ENCODE assay signal across 8 cellular contexts in genomic region chr10:73999703-74000102, GRCh38. TPM values are rescaled to one million over a fixed set of nuclear protein-coding genes. Genes with fewer than 3 reads are reported as not detected.
DNase-seq lines count a peak whose midpoint lies in the region; ATAC-seq and TF ChIP-seq lines count a peak whose summit lies in the region.

No MANE protein-coding gene starts in this region.

- H3K9me3 ChIP-seq in left lung (no peaks in the 10 kb centered on the region), thymus (ENCODE audit: control insufficient read depth) (no peaks in the 10 kb centered on the region)

- H3K4me1 ChIP-seq in left lung, result peaks cover 11 to 56% of the 10 kb centered on the region in 2 donors
- H3K4me1 ChIP-seq in thymus (ENCODE audit: control insufficient read depth, insufficient read depth, low read length), result no peaks in the 10 kb centered on the region

- H3K27ac ChIP-seq in left lung, result peak overlapping the region; percentile 86 to 93
- H3K27ac ChIP-seq in thymus (ENCODE audit: low read depth), result no peak overlapping the region

- H3K36me3 ChIP-seq in left lung (no peaks in the 10 kb centered on the region), thymus (ENCODE audit: control insufficient read depth, insufficient read depth) (no peaks in the 10 kb centered on the region)

- ATAC-seq in left lung, result no peak
- no peak for ATAC-seq in GM21717 (IDR thresholded peaks at IDR 0.05; ENCODE audit: unreplicated experiment)

- H3K27me3 ChIP-seq in left lung, result no peaks in the 10 kb centered on the region
- H3K27me3 ChIP-seq in thymus (ENCODE audit: control insufficient read depth, insufficient read depth), result peaks cover 4% of the 10 kb centered on the region

- no peaks in the 10 kb centered on the region for H3K27me3 Mint-ChIP-seq in T-helper 2 cell treated with Interferon-gamma antibody and Interleukin-4, amounts not matched to agents 5 μg/mL and 100 μg/mL, for 36 hours (ENCODE audit: low read depth)
- H3K27me3 Mint-ChIP-seq in brain, result peaks cover 8% of the 10 kb centered on the region

- H3K9me3 Mint-ChIP-seq in T-helper 2 cell treated with Interferon-gamma antibody and Interleukin-4, amounts not matched to agents 5 μg/mL and 100 μg/mL, for 36 hours, result no peaks in the 10 kb centered on the region
- peaks cover 0 to under 1% (median 0%) of the 10 kb centered on the region in 5 experiments for H3K9me3 Mint-ChIP-seq in brain

- peaks cover 22% of the 10 kb centered on the region for H3K36me3 Mint-ChIP-seq in T-helper 2 cell treated with Interferon-gamma antibody and Interleukin-4, amounts not matched to agents 5 μg/mL and 100 μg/mL, for 36 hours (ENCODE audit: low read depth)
- peaks cover 19% of the 10 kb centered on the region for H3K36me3 Mint-ChIP-seq in brain

- peaks cover 35% of the 10 kb centered on the region for H3K4me1 Mint-ChIP-seq in T-helper 2 cell treated with Interferon-gamma antibody and Interleukin-4, amounts not matched to agents 5 μg/mL and 100 μg/mL, for 36 hours (ENCODE audit: low read depth)
- peaks cover 59% of the 10 kb centered on the region for H3K4me1 Mint-ChIP-seq in brain

- H3K4me3 ChIP-seq in left lung, result peak overlapping the region; percentile 84 to 99
- peak overlapping the region; percentile 8 for H3K4me3 ChIP-seq in thymus (ENCODE audit: low read length)

- WGBS in thymus, result 84% methylated on average over 1 of the region's 1 CpG

- intact Hi-C loops in left lung (cut with DNase I), result no loop called here

- no peak for DNase-seq in T-helper 2 cell treated with Interferon-gamma antibody and Interleukin-4, amounts not matched to agents 5 μg/mL and 100 μg/mL, for 36 hours (ENCODE audit: low spot score)
- DNase-seq in T-helper 2 cell (no peak), left lung (no peak), HT-29 (ENCODE audit: low spot score) (no peak), NCI-H510A treated with DMSO at 0.1 percent for 48 hours (lab: John Stamatoyannopoulos, UW) (no peak)

- TF ChIP-seq CTCF in brain (conservative IDR thresholded peaks at IDR 0.05) (no peak), left lung (IDR thresholded peaks at IDR 0.05) (no peak)

- peak overlapping the region; percentile 95 for H3K4me3 Mint-ChIP-seq in T-helper 2 cell treated with Interferon-gamma antibody and Interleukin-4, amounts not matched to agents 5 μg/mL and 100 μg/mL, for 36 hours
- H3K4me3 Mint-ChIP-seq in brain, result peak overlapping the region; percentile 97 to 99 (median 99)

- H3K27ac Mint-ChIP-seq in T-helper 2 cell treated with Interferon-gamma antibody and Interleukin-4, amounts not matched to agents 5 μg/mL and 100 μg/mL, for 36 hours, result peak overlapping the region; percentile 70
- H3K27ac Mint-ChIP-seq in brain, result peak overlapping the region; percentile 93 to 99 (median 97)

RNA-seq across cellular contexts. Expression of gene VCL, which starts 1.8 kb away (rescaled TPM):
- polyA plus RNA-seq in brain (ENCODE audit: insufficient read depth, low read depth, low replicate concordance) (21.5 TPM), thymus (15.4 TPM)
- total RNA-seq in left lung, result 100 to 1,000 TPM; 179 to 195 TPM
- 31.6 and 41.9 TPM in 2 replicates for total RNA-seq in HT-29 (2014; rRNA removed; shearing (Covaris generic))
